In genomic region chr16:58299757-58300349, GRCh38 we compare ENCODE assay signal across 8 cellular contexts. TPM values are rescaled to one million over a fixed set of nuclear protein-coding genes. Genes with fewer than 3 reads are reported as not detected.
DNase-seq lines count a peak whose midpoint lies in the region; ATAC-seq and TF ChIP-seq lines count a peak whose summit lies in the region.

No MANE protein-coding gene starts in this region.

- no peak overlapping the region for H2AFZ ChIP-seq in GM23248

- TF ChIP-seq CTCF in AG09319 (IDR thresholded peaks at IDR 0.05; ENCODE audit: low read depth, low read length), result peak; percentile 40
- peak; percentile 61 for TF ChIP-seq CTCF in foreskin keratinocyte (conservative IDR thresholded peaks at IDR 0.05)

- H3K27me3 ChIP-seq in GM23248 (replicated peaks; ENCODE audit: insufficient read depth) (no peaks in the 10 kb centered on the region), SJCRH30 (no peaks in the 10 kb centered on the region), foreskin keratinocyte (peaks cover 4% of the 10 kb centered on the region)

- DNase-seq in AG09319 (ENCODE audit: extremely low read depth, low read depth), result no peak
- peak; percentile 23 for DNase-seq in GM23248
- peak; percentile 77 to 90 for DNase-seq in SJCRH30
- no peak for DNase-seq in foreskin keratinocyte
- DNase-seq in effector CD8-positive, alpha-beta T cell (lab: John Stamatoyannopoulos, UW), result no peak
- DNase-seq in NCI-H187 (lab: John Stamatoyannopoulos, UW), result no peak

- no peak overlapping the region for H3K9ac ChIP-seq in GM23248

- no peaks in the 10 kb centered on the region for H3K4me1 ChIP-seq in GM23248 (ENCODE audit: insufficient read depth)
- no peaks in the 10 kb centered on the region for H3K4me1 ChIP-seq in SJCRH30
- no peaks in the 10 kb centered on the region for H3K4me1 ChIP-seq in foreskin keratinocyte

- no peaks in the 10 kb centered on the region for H3K9me2 ChIP-seq in GM23248 (ENCODE audit: insufficient read depth)

- H3K9me3 ChIP-seq in GM23248 (ENCODE audit: low read depth) (no peaks in the 10 kb centered on the region), SJCRH30 (replicated peaks) (no peaks in the 10 kb centered on the region; the same call in 1 of the 2 replicates)

- H3K4me3 ChIP-seq in GM23248 (no peak overlapping the region), SJCRH30 (no peak overlapping the region)

- no peaks in the 10 kb centered on the region for H4K20me1 ChIP-seq in GM23248 (ENCODE audit: insufficient read depth)

- no peaks in the 10 kb centered on the region for H3F3A ChIP-seq in GM23248 (ENCODE audit: insufficient read depth)

- 23 to 25% methylated on average over 3 of the region's 3 CpGs for WGBS in GM23248 (ENCODE audit: low coverage in 1 of 2, low lambda C conversion rate in 2 of 2, missing lambda C conversion rate in 2 of 2), 2 experiments

- ATAC-seq in foreskin keratinocyte (peak; percentile 29), HG02642 (IDR thresholded peaks at IDR 0.05; ENCODE audit: poor library complexity, unreplicated experiment) (no peak), GM18511 (IDR thresholded peaks at IDR 0.05; ENCODE audit: unreplicated experiment) (no peak)

- in situ Hi-C loops in GM23248 (cut with MboI), result no loop called here

- no peak overlapping the region for H3K4me2 ChIP-seq in GM23248 (ENCODE audit: unreplicated experiment)

- no peaks in the 10 kb centered on the region for H3K36me3 ChIP-seq in GM23248 (ENCODE audit: low read depth)
- H3K36me3 ChIP-seq in SJCRH30, result no peaks in the 10 kb centered on the region

- no peaks in the 10 kb centered on the region for H3K79me2 ChIP-seq in GM23248 (ENCODE audit: insufficient read depth)

- H3K27ac ChIP-seq in GM23248 (no peak overlapping the region), SJCRH30 (no peak overlapping the region), foreskin keratinocyte (no peak overlapping the region)

RNA-seq across cellular contexts. Expression of gene PRSS54, which starts 5.0 kb away (rescaled TPM):
- not detected in 2 replicates for total RNA-seq in GM23248 (2014; rRNA removed; shearing (Covaris generic))
- polyA plus RNA-seq in GM23248 (2016; fragmentation: Nextera tagmentation; extraction: Ambion mirVana) (not detected in 2 replicates), foreskin keratinocyte (not detected in 2 replicates)
- not detected in 2 replicates for total RNA-seq in SJCRH30 (2014; rRNA removed; shearing (Covaris generic))
- total RNA-seq in foreskin keratinocyte, result not detected in 2 replicates

Comparison
In these comparisons a context has a peak if more than half of its experiments do, and no peak if none do; other contexts are left out.
1. DNase-seq: peak in GM23248 (single experiment) and SJCRH30 (2 of 2); none in AG09319 (single experiment), foreskin keratinocyte (0 of 2), effector CD8-positive, alpha-beta T cell (single experiment) and NCI-H187 (0 of 2).